Comparison of ENCODE assay signal across 11 cellular contexts in genomic region chr6:35368038-35368887, GRCh38. TPM values are rescaled to one million over a fixed set of nuclear protein-coding genes. Genes with fewer than 3 reads are reported as not detected.
DNase-seq lines count a peak whose midpoint lies in the region; ATAC-seq and TF ChIP-seq lines count a peak whose summit lies in the region.
"Had no signal": no experiment of that assay in that cellular context is flagged by ENCODE, and none has a peak within 500 bp of the region (broad histone marks: within the 10 kb centered on the region; RNA-seq: fewer than 3 reads in every experiment).

No MANE protein-coding gene starts in this region.

- H3K27ac ChIP-seq in CD4-positive, alpha-beta T cell (ENCODE audit: low read depth, low read length): no peak overlapping the region
- H3K27ac ChIP-seq in HEK293 (ENCODE audit: extremely low read depth, low read depth, low read length): no peak overlapping the region
- H3K27ac ChIP-seq in mesodermal cell (ENCODE audit: low read depth, low read length, severe bottlenecking): peak overlapping the region; percentile 79
- H3K27ac ChIP-seq in Karpas-422 (ENCODE audit: low read length): no peak overlapping the region

- peaks cover 77% of the 10 kb centered on the region for H3K4me1 Mint-ChIP-seq in CD4-positive, alpha-beta T cell (ENCODE audit: low read depth)

- H3K4me3 ChIP-seq in HEK293 (ENCODE audit: low read depth, low read length) (no peak overlapping the region), mesodermal cell (ENCODE audit: extremely low read depth, insufficient read depth, low read length, poor library complexity, severe bottlenecking) (no peak overlapping the region), Karpas-422 (ENCODE audit: low read length) (no peak overlapping the region)
- H3K4me3 ChIP-seq: upper lobe of left lung had no signal

- no peaks in the 10 kb centered on the region for H3K27me3 Mint-ChIP-seq in CD4-positive, alpha-beta T cell
- H3K27me3 Mint-ChIP-seq: naive B cell had no signal

- H3K4me2 ChIP-seq in Karpas-422 (ENCODE audit: low read depth, low read length, poor library complexity, severe bottlenecking): no peak overlapping the region

- H4K20me1 ChIP-seq in Karpas-422 (ENCODE audit: insufficient read depth, low read depth, low read length): peaks cover 7% of the 10 kb centered on the region; the same call in 1 of the 2 replicates

- CTCF ChIA-PET in CD4-positive, alpha-beta T cell (lab: Charles Lee): no interaction called here
- CTCF ChIA-PET in HEK293 (lab: Yijun Ruan, JAX): interaction anchor here (1.6 to 1.7 kb wide), 2 partner anchors 47 to 81 kb away, joined by 4 read pairs; no protein-coding TSS in a partner anchor

- no peaks in the 10 kb centered on the region for H3K27me3 ChIP-seq in CD4-positive, alpha-beta T cell (ENCODE audit: control insufficient read depth, insufficient read depth, low read length)
- H3K27me3 ChIP-seq in Karpas-422 (ENCODE audit: low read length): no peaks in the 10 kb centered on the region
- H3K27me3 ChIP-seq: upper lobe of left lung had no signal

- H3K9me3 ChIP-seq in CD4-positive, alpha-beta T cell (ENCODE audit: control insufficient read depth, low read length): no peaks in the 10 kb centered on the region
- H3K9me3 ChIP-seq in HEK293 (ENCODE audit: control insufficient read depth, insufficient read depth, low read depth, low read length) (no peaks in the 10 kb centered on the region), mesodermal cell (ENCODE audit: control insufficient read depth, low read length) (no peaks in the 10 kb centered on the region), Karpas-422 (ENCODE audit: low read length) (no peaks in the 10 kb centered on the region)
- H3K9me3 ChIP-seq: upper lobe of left lung had no signal

- ATAC-seq in CD4-positive, alpha-beta T cell (ENCODE audit: poor library complexity): peak; percentile 33
- ATAC-seq in HG02885 (IDR thresholded peaks at IDR 0.05; ENCODE audit: poor library complexity, unreplicated experiment): no peak
- no peak for ATAC-seq in GM18858 (IDR thresholded peaks at IDR 0.05; ENCODE audit: unreplicated experiment)

- no peaks in the 10 kb centered on the region for H3K9me3 Mint-ChIP-seq in CD4-positive, alpha-beta T cell

- DNase-seq in CD4-positive, alpha-beta T cell: no peak
- peak; percentile 54 to 56 for DNase-seq in activated T-cell treated with anti-CD3 and anti-CD28 coated beads, Interleukin-2, amount 50 U/mL, for 48 hours
- DNase-seq in Karpas-422 (no peak), NCI-H2107 treated with DMSO at 0.1 percent for 48 hours (lab: John Stamatoyannopoulos, UW; ENCODE audit: unreplicated experiment) (no peak)
- DNase-seq: naive B cell, NCI-H1930, upper lobe of left lung had no signal

- H2AFZ ChIP-seq in Karpas-422 (ENCODE audit: low read length): no peak overlapping the region

- peaks cover 29% of the 10 kb centered on the region for H3K36me3 Mint-ChIP-seq in CD4-positive, alpha-beta T cell (ENCODE audit: low read depth)

- H3K9me2 ChIP-seq in Karpas-422 (replicated peaks; ENCODE audit: insufficient read depth, low read length): no peaks in the 10 kb centered on the region

- WGBS in mesodermal cell (ENCODE audit: insufficient coverage in 2 of 2), 2 experiments: 94 to 100% methylated on average over 2 of the region's 2 CpGs

- no peaks in the 10 kb centered on the region for H3K36me3 ChIP-seq in HEK293 (ENCODE audit: control insufficient read depth in 2 of 2, insufficient read depth in 1 of 2, low read length in 2 of 2)
- H3K36me3 ChIP-seq in mesodermal cell (ENCODE audit: control insufficient read depth, insufficient read depth, low read length): peaks cover 3% of the 10 kb centered on the region
- no peaks in the 10 kb centered on the region for H3K36me3 ChIP-seq in Karpas-422 (ENCODE audit: insufficient read depth, low read length)
- H3K36me3 ChIP-seq: upper lobe of left lung had no signal

- POLR2A ChIA-PET in CD4-positive, alpha-beta T cell (lab: Charles Lee): interaction anchor here (0.6 to 1.7 kb wide), 6 partner anchors 8 to 994 kb away, joined by 3 to 11 read pairs (median 4); no protein-coding TSS in a partner anchor
- POLR2A ChIA-PET in HEK293 (lab: Yijun Ruan, JAX): no interaction called here

- no peaks in the 10 kb centered on the region for H3K79me2 ChIP-seq in Karpas-422 (ENCODE audit: low read length)

- intact Hi-C loops in CD4-positive, alpha-beta T cell (cut with DNase I, micrococcal nuclease): no loop called here

- no peak for TF ChIP-seq CTCF in CD4-positive, alpha-beta T cell (IDR thresholded peaks at IDR 0.05)
- TF ChIP-seq CTCF in HEK293 (tag by site-specific recombination; IDR thresholded peaks at IDR 0.05): no peak

- H3K4me3 Mint-ChIP-seq in CD4-positive, alpha-beta T cell: peak overlapping the region; percentile 30

- peak overlapping the region; percentile 79 for H3K27ac Mint-ChIP-seq in CD4-positive, alpha-beta T cell

- H3K9ac ChIP-seq in Karpas-422 (ENCODE audit: low read length): no peak overlapping the region

- peaks cover 8% of the 10 kb centered on the region for H3K4me1 ChIP-seq in HEK293 (ENCODE audit: control insufficient read depth, insufficient read depth, low read length)
- H3K4me1 ChIP-seq in mesodermal cell (ENCODE audit: control insufficient read depth, insufficient read depth, low read length, poor library complexity, severe bottlenecking): peaks cover 33% of the 10 kb centered on the region
- peaks cover 30% of the 10 kb centered on the region for H3K4me1 ChIP-seq in Karpas-422 (ENCODE audit: low read length)

TF ChIP-seq in HEK293, 187 proteins besides CTCF, POLR2A, EP300 and RAD21:
- TF ChIP-seq ZNF341 (tag by site-specific recombination; IDR thresholded peaks at IDR 0.05; ENCODE audit: low read depth): peak; percentile 93
- no peak for TF ChIP-seq ZNF549 (tag by site-specific recombination; IDR thresholded peaks at IDR 0.05)
- peak; percentile 63; the same call in 1 of the 2 replicates for TF ChIP-seq TCF7L2 (IDR thresholded peaks at IDR 0.05; ENCODE audit: borderline replicate concordance, low read depth, low read length)
- TF ChIP-seq ZNF138 (tag by site-specific recombination; IDR thresholded peaks at IDR 0.05; ENCODE audit: borderline replicate concordance): no peak

RNA-seq across cellular contexts. Expression of gene PPARD, which starts 25.9 kb away (rescaled TPM):
- total RNA-seq in CD4-positive, alpha-beta T cell: 10 to 100 TPM; 34.1 to 37.0 TPM
- 21.3 TPM for polyA plus RNA-seq in mesodermal cell (2013, experiment 1 of 2)
- polyA plus RNA-seq in mesodermal cell (2013, experiment 2 of 2): 17.5 TPM
- total RNA-seq in Karpas-422 (2014; rRNA removed; shearing (Covaris generic); ENCODE audit: low replicate concordance): 2.5 and 3.2 TPM in 2 replicates

Comparison
In these comparisons a context has a peak if more than half of its experiments do, and no peak if none do; other contexts are left out.
1. DNase-seq: peak in activated T-cell treated with anti-CD3 and anti-CD28 coated beads, Interleukin-2, amount 50 U/mL, for 48 hours (2 of 2); none in CD4-positive, alpha-beta T cell (0 of 10), Karpas-422 (single experiment) and NCI-H2107 treated with DMSO at 0.1 percent for 48 hours (single experiment).